ENCODE assay signal across 33 cellular contexts in genomic region chr16:27597361-27597760, GRCh38.
"Had no signal": no experiment of that assay in that cellular context is flagged by ENCODE, and none has a peak within 500 bp of the region (broad histone marks: within the 10 kb centered on the region; RNA-seq: fewer than 3 reads in every experiment).

No MANE protein-coding gene starts in this region.

- H3K4me1 ChIP-seq: colonic mucosa, esophagus muscularis mucosa, foreskin keratinocyte, gastrocnemius medialis had no signal

- H3K27me3 Mint-ChIP-seq: activated CD4-positive, alpha-beta memory T cell treated with anti-CD3 and anti-CD28 coated beads for 36 hours; activated CD4-positive, alpha-beta T cell treated with anti-CD3 and anti-CD28 coated beads for 36 hours; activated CD4-positive, alpha-beta T cell treated with anti-CD3 and anti-CD28 coated beads, Interleukin-2, amount 10 ng/mL, durations not matched to agents 24 days and 14 days; activated CD8-positive, alpha-beta memory T cell treated with anti-CD3 and anti-CD28 coated beads, Interleukin-2, amount 10 ng/mL, durations not matched to agents 7 days and 5 days; activated naive CD4-positive, alpha-beta T cell treated with anti-CD3 and anti-CD28 coated beads, Interleukin-2, amount 10 ng/mL, durations not matched to agents 7 days and 5 days; activated naive CD8-positive, alpha-beta T cell treated with anti-CD3 and anti-CD28 coated beads, Interleukin-2, amount 10 ng/mL, durations not matched to agents 7 days and 5 days; activated T-cell treated with anti-CD3 and anti-CD28 coated beads, Interleukin-2, amount 50 U/mL, for 24 hours; dendritic cell treated with granulocyte-macrophage colony-stimulating factor and Interleukin-4, amounts not matched to agents 40 ng/mL and 50 ng/mL, for 4 days; effector memory CD8-positive, alpha-beta T cell; T-helper 17 cell had no signal

- H3K4me3 Mint-ChIP-seq: activated CD4-positive, alpha-beta memory T cell treated with anti-CD3 and anti-CD28 coated beads for 36 hours; activated CD4-positive, alpha-beta T cell treated with anti-CD3 and anti-CD28 coated beads for 36 hours; activated CD4-positive, alpha-beta T cell treated with anti-CD3 and anti-CD28 coated beads, Interleukin-2, amount 10 ng/mL, durations not matched to agents 24 days and 14 days; activated CD8-positive, alpha-beta memory T cell treated with anti-CD3 and anti-CD28 coated beads, Interleukin-2, amount 10 ng/mL, durations not matched to agents 7 days and 5 days; activated CD8-positive, alpha-beta T cell treated with anti-CD3 and anti-CD28 coated beads, Interleukin-2, amount 10 ng/mL, durations not matched to agents 7 days and 5 days; activated naive CD4-positive, alpha-beta T cell treated with anti-CD3 and anti-CD28 coated beads, Interleukin-2, amount 10 ng/mL, durations not matched to agents 7 days and 5 days; activated naive CD8-positive, alpha-beta T cell treated with anti-CD3 and anti-CD28 coated beads, Interleukin-2, amount 10 ng/mL, durations not matched to agents 7 days and 5 days; activated T-cell treated with anti-CD3 and anti-CD28 coated beads, Interleukin-2, amount 50 U/mL, for 24 hours; activated T-cell treated with anti-CD3 and anti-CD28 coated beads, Interleukin-2, amount 50 U/mL, for 72 hours; dendritic cell treated with granulocyte-macrophage colony-stimulating factor and Interleukin-4, amounts not matched to agents 40 ng/mL and 50 ng/mL, for 4 days; effector memory CD8-positive, alpha-beta T cell; T-helper 17 cell; T-helper 2 cell treated with Interferon-gamma antibody and Interleukin-4, amounts not matched to agents 5 μg/mL and 100 μg/mL, for 36 hours had no signal

- DNase-seq: activated CD4-positive, alpha-beta memory T cell treated with anti-CD3 and anti-CD28 coated beads for 36 hours; activated CD4-positive, alpha-beta T cell treated with anti-CD3 and anti-CD28 coated beads for 36 hours; activated CD4-positive, alpha-beta T cell treated with anti-CD3 and anti-CD28 coated beads, Interleukin-2, amount 10 ng/mL, durations not matched to agents 24 days and 14 days; activated CD4-positive, CD25-positive, alpha-beta regulatory T cell; activated CD4-positive, CD25-positive, alpha-beta regulatory T cell treated with anti-CD3 and anti-CD28 coated beads, Interleukin-2, amount 50 U/mL, for 72 hours; activated CD8-positive, alpha-beta memory T cell treated with anti-CD3 and anti-CD28 coated beads, Interleukin-2, amount 10 ng/mL, durations not matched to agents 7 days and 5 days; activated CD8-positive, alpha-beta memory T cell treated with anti-CD3 and anti-CD28 coated beads, Interleukin-2, amount 50 U/mL, for 4 hours; activated CD8-positive, alpha-beta T cell treated with anti-CD3 and anti-CD28 coated beads, Interleukin-2, amount 10 ng/mL, durations not matched to agents 7 days and 5 days; activated gamma-delta T cell; activated naive CD4-positive, alpha-beta T cell; activated naive CD4-positive, alpha-beta T cell treated with anti-CD3 and anti-CD28 coated beads, Interleukin-2, amount 10 ng/mL, durations not matched to agents 7 days and 5 days; activated naive CD8-positive, alpha-beta T cell treated with anti-CD3 and anti-CD28 coated beads, Interleukin-2, amount 10 ng/mL, durations not matched to agents 7 days and 5 days; activated T-cell treated with anti-CD3 and anti-CD28 coated beads, Interleukin-2, amount 50 U/mL, for 24 hours; activated T-cell treated with anti-CD3 and anti-CD28 coated beads, Interleukin-2, amount 50 U/mL, for 72 hours; amygdala; aorta; body of pancreas; caudate nucleus; colonic mucosa; dorsolateral prefrontal cortex; effector memory CD8-positive, alpha-beta T cell; erythroblast; foreskin keratinocyte; gastrocnemius medialis; glutamatergic neuron; heart left ventricle; T-helper 1 cell; T-helper 17 cell; T1000 had no signal

- H3K27me3 ChIP-seq: body of pancreas, colonic mucosa, dorsolateral prefrontal cortex, esophagus muscularis mucosa, foreskin keratinocyte, gastrocnemius medialis, heart left ventricle had no signal

- H3K36me3 ChIP-seq: colonic mucosa, gastrocnemius medialis had no signal

- H3K36me3 Mint-ChIP-seq: activated CD4-positive, alpha-beta memory T cell treated with anti-CD3 and anti-CD28 coated beads for 36 hours; activated CD8-positive, alpha-beta memory T cell treated with anti-CD3 and anti-CD28 coated beads, Interleukin-2, amount 10 ng/mL, durations not matched to agents 7 days and 5 days; activated naive CD4-positive, alpha-beta T cell treated with anti-CD3 and anti-CD28 coated beads, Interleukin-2, amount 10 ng/mL, durations not matched to agents 7 days and 5 days; activated naive CD4-positive, alpha-beta T cell treated with anti-CD3 and anti-CD28 coated beads, Interleukin-2, amount 50 U/mL, for 72 hours; activated naive CD8-positive, alpha-beta T cell treated with anti-CD3 and anti-CD28 coated beads, Interleukin-2, amount 10 ng/mL, durations not matched to agents 7 days and 5 days had no signal

- H3K9me3 ChIP-seq: body of pancreas, colonic mucosa, esophagus muscularis mucosa, gastrocnemius medialis, heart left ventricle had no signal

- H3K4me3 ChIP-seq: body of pancreas, colonic mucosa, dorsolateral prefrontal cortex, esophagus muscularis mucosa, gastrocnemius medialis, heart left ventricle had no signal

- H3K9me3 Mint-ChIP-seq: activated CD4-positive, alpha-beta memory T cell treated with anti-CD3 and anti-CD28 coated beads for 36 hours; activated CD4-positive, alpha-beta T cell treated with anti-CD3 and anti-CD28 coated beads, Interleukin-2, amount 10 ng/mL, durations not matched to agents 24 days and 14 days; activated naive CD4-positive, alpha-beta T cell treated with anti-CD3 and anti-CD28 coated beads, Interleukin-2, amount 10 ng/mL, durations not matched to agents 7 days and 5 days; activated naive CD4-positive, alpha-beta T cell treated with anti-CD3 and anti-CD28 coated beads, Interleukin-2, amount 50 U/mL, for 72 hours; activated naive CD8-positive, alpha-beta T cell treated with anti-CD3 and anti-CD28 coated beads, Interleukin-2, amount 10 ng/mL, durations not matched to agents 7 days and 5 days; activated T-cell treated with anti-CD3 and anti-CD28 coated beads, Interleukin-2, amount 50 U/mL, for 24 hours; activated T-cell treated with anti-CD3 and anti-CD28 coated beads, Interleukin-2, amount 50 U/mL, for 72 hours; dendritic cell treated with granulocyte-macrophage colony-stimulating factor and Interleukin-4, amounts not matched to agents 40 ng/mL and 50 ng/mL, for 4 days; effector memory CD8-positive, alpha-beta T cell; T-helper 2 cell treated with Interferon-gamma antibody and Interleukin-4, amounts not matched to agents 5 μg/mL and 100 μg/mL, for 36 hours had no signal

- H3K27ac Mint-ChIP-seq: activated CD4-positive, alpha-beta memory T cell treated with anti-CD3 and anti-CD28 coated beads for 36 hours; activated CD4-positive, alpha-beta T cell treated with anti-CD3 and anti-CD28 coated beads for 36 hours; activated CD4-positive, alpha-beta T cell treated with anti-CD3 and anti-CD28 coated beads, Interleukin-2, amount 10 ng/mL, durations not matched to agents 24 days and 14 days; activated CD8-positive, alpha-beta memory T cell treated with anti-CD3 and anti-CD28 coated beads, Interleukin-2, amount 10 ng/mL, durations not matched to agents 7 days and 5 days; activated CD8-positive, alpha-beta T cell treated with anti-CD3 and anti-CD28 coated beads, Interleukin-2, amount 10 ng/mL, durations not matched to agents 7 days and 5 days; activated naive CD4-positive, alpha-beta T cell treated with anti-CD3 and anti-CD28 coated beads, Interleukin-2, amount 10 ng/mL, durations not matched to agents 7 days and 5 days; activated naive CD4-positive, alpha-beta T cell treated with anti-CD3 and anti-CD28 coated beads, Interleukin-2, amount 50 U/mL, for 72 hours; activated naive CD8-positive, alpha-beta T cell treated with anti-CD3 and anti-CD28 coated beads, Interleukin-2, amount 10 ng/mL, durations not matched to agents 7 days and 5 days; activated T-cell treated with anti-CD3 and anti-CD28 coated beads, Interleukin-2, amount 50 U/mL, for 24 hours; activated T-cell treated with anti-CD3 and anti-CD28 coated beads, Interleukin-2, amount 50 U/mL, for 72 hours; dendritic cell treated with granulocyte-macrophage colony-stimulating factor and Interleukin-4, amounts not matched to agents 40 ng/mL and 50 ng/mL, for 4 days; effector memory CD8-positive, alpha-beta T cell; T-helper 17 cell; T-helper 2 cell treated with Interferon-gamma antibody and Interleukin-4, amounts not matched to agents 5 μg/mL and 100 μg/mL, for 36 hours had no signal

- H3K4me1 Mint-ChIP-seq: activated CD4-positive, alpha-beta T cell treated with anti-CD3 and anti-CD28 coated beads for 36 hours; activated CD4-positive, alpha-beta T cell treated with anti-CD3 and anti-CD28 coated beads, Interleukin-2, amount 10 ng/mL, durations not matched to agents 24 days and 14 days; activated CD8-positive, alpha-beta memory T cell treated with anti-CD3 and anti-CD28 coated beads, Interleukin-2, amount 10 ng/mL, durations not matched to agents 7 days and 5 days; activated naive CD4-positive, alpha-beta T cell treated with anti-CD3 and anti-CD28 coated beads, Interleukin-2, amount 10 ng/mL, durations not matched to agents 7 days and 5 days; activated naive CD8-positive, alpha-beta T cell treated with anti-CD3 and anti-CD28 coated beads, Interleukin-2, amount 10 ng/mL, durations not matched to agents 7 days and 5 days had no signal
